ENCODE assay signal across 30 cellular contexts in genomic region chr1:205271745-205272144, GRCh38.
"Had no signal": no experiment of that assay in that cellular context is flagged by ENCODE, and none has a peak within 500 bp of the region (broad histone marks: within the 10 kb centered on the region; RNA-seq: fewer than 3 reads in every experiment).

No MANE protein-coding gene starts in this region.

- H3K27me3 Mint-ChIP-seq: activated CD4-positive, alpha-beta memory T cell treated with anti-CD3 and anti-CD28 coated beads for 36 hours; central memory CD8-positive, alpha-beta T cell; memory B cell; progenitor cell of endocrine pancreas had no signal

- H3K27ac Mint-ChIP-seq: activated CD4-positive, alpha-beta memory T cell treated with anti-CD3 and anti-CD28 coated beads for 36 hours; memory B cell; natural killer cell; progenitor cell of endocrine pancreas; T-helper 17 cell had no signal

- H3K4me3 Mint-ChIP-seq: activated CD4-positive, alpha-beta memory T cell treated with anti-CD3 and anti-CD28 coated beads for 36 hours; central memory CD8-positive, alpha-beta T cell; memory B cell; natural killer cell; T-helper 17 cell had no signal

- H3K27me3 ChIP-seq: breast epithelium, esophagus squamous epithelium, neutrophil, ovary, sigmoid colon, testis, transverse colon had no signal

- H3K36me3 ChIP-seq: breast epithelium, esophagus squamous epithelium, neutrophil, ovary, transverse colon had no signal

- ATAC-seq: activated CD4-positive, CD25-positive, alpha-beta regulatory T cell treated with anti-CD3 and anti-CD28 coated beads, Interleukin-2, amount 50 U/mL, for 24 hours; left colon; natural killer cell; T-helper 17 cell had no signal

- H3K36me3 Mint-ChIP-seq: activated CD4-positive, alpha-beta memory T cell treated with anti-CD3 and anti-CD28 coated beads for 36 hours; memory B cell; natural killer cell had no signal

- DNase-seq: activated CD4-positive, alpha-beta memory T cell treated with anti-CD3 and anti-CD28 coated beads for 36 hours; activated CD4-positive, alpha-beta T cell treated with anti-CD3 and anti-CD28 coated beads for 48 hours; activated CD8-positive, alpha-beta memory T cell treated with anti-CD3 and anti-CD28 coated beads, Interleukin-2, amount 50 U/mL, for 4 hours; activated gamma-delta T cell; activated naive CD4-positive, alpha-beta T cell treated with anti-CD3 and anti-CD28 coated beads, Interleukin-2, amount 50 U/mL, for 16 hours; activated T-cell treated with anti-CD3 and anti-CD28 coated beads, Interleukin-2, amount 50 U/mL, for 1 hour; amniotic stem cell; effector CD8-positive, alpha-beta T cell; esophagus squamous epithelium; foreskin melanocyte; islet precursor cell; left colon; natural killer cell; retina; sigmoid colon; stimulated activated CD4-positive, alpha-beta T cell treated with anti-CD3 and anti-CD28 coated beads, Interleukin-15, amount 100 ng/mL, for 24 hours; stimulated activated CD4-positive, alpha-beta T cell treated with anti-CD3 and anti-CD28 coated beads, Interleukin-2, amount 100 ng/mL, for 24 hours; stimulated activated naive CD4-positive, alpha-beta T cell; SW 1271; T-helper 17 cell; transverse colon had no signal

- H3K4me3 ChIP-seq: breast epithelium, esophagus squamous epithelium, ovary, sigmoid colon, testis, transverse colon had no signal

- H3K27ac ChIP-seq: breast epithelium, epithelial cell of prostate, neutrophil, ovary, sigmoid colon, testis, transverse colon had no signal

- H3K4me1 ChIP-seq: breast epithelium had no signal

- H3K9me3 ChIP-seq: breast epithelium, esophagus squamous epithelium, neutrophil, ovary, sigmoid colon, testis, transverse colon had no signal

- H3K9me3 Mint-ChIP-seq: activated CD4-positive, alpha-beta memory T cell treated with anti-CD3 and anti-CD28 coated beads for 36 hours; central memory CD8-positive, alpha-beta T cell; memory B cell; natural killer cell had no signal
